In genomic region chr14:61560323-61560722, GRCh38 we compare ENCODE assay signal across 12 cellular contexts.
DNase-seq lines count a peak whose midpoint lies in the region; ATAC-seq and TF ChIP-seq lines count a peak whose summit lies in the region.
"Had no signal": no experiment of that assay in that cellular context is flagged by ENCODE, and none has a peak within 500 bp of the region (broad histone marks: within the 10 kb centered on the region; RNA-seq: fewer than 3 reads in every experiment).

No MANE protein-coding gene starts in this region.

- H3K4me1 Mint-ChIP-seq in brain: peaks cover 45% of the 10 kb centered on the region

- no peaks in the 10 kb centered on the region for H3K9me3 ChIP-seq in thyroid gland
- no peaks in the 10 kb centered on the region for H3K9me3 ChIP-seq in tibial nerve

- peaks cover 10% of the 10 kb centered on the region for H3K27me3 Mint-ChIP-seq in brain

- TF ChIP-seq CTCF in brain (conservative IDR thresholded peaks at IDR 0.05): no peak
- TF ChIP-seq CTCF in thyroid gland (IDR thresholded peaks at IDR 0.05): no peak
- TF ChIP-seq CTCF in tibial nerve (IDR thresholded peaks at IDR 0.05): no peak

- ATAC-seq in left lobe of liver: peak; percentile 33
- ATAC-seq: left colon had no signal

- no peaks in the 10 kb centered on the region for H3K36me3 ChIP-seq in thyroid gland
- H3K36me3 ChIP-seq in tibial nerve: no peaks in the 10 kb centered on the region

- H3K9me3 Mint-ChIP-seq in brain: peaks cover 0 to 7% (median 0%) of the 10 kb centered on the region in 5 experiments
- H3K9me3 Mint-ChIP-seq: endodermal cell had no signal

- peak overlapping the region in 3 of 5 experiments; percentile 56 to 87 (median 65) for H3K27ac Mint-ChIP-seq in brain
- H3K27ac Mint-ChIP-seq: endodermal cell had no signal

- 54 to 61% methylated on average over 5 of the region's 5 CpGs for WGBS in thyroid gland, 2 donors
- WGBS in tibial nerve, 2 donors: 57 to 62% methylated on average over 5 of the region's 5 CpGs

- no peak overlapping the region for H3K4me3 Mint-ChIP-seq in brain
- H3K4me3 Mint-ChIP-seq: endodermal cell had no signal

- no peaks in the 10 kb centered on the region for H3K36me3 Mint-ChIP-seq in brain

- H3K27ac ChIP-seq in thyroid gland: peak overlapping the region; percentile 4 to 98 (median 91)
- no peak overlapping the region for H3K27ac ChIP-seq in tibial nerve

- intact Hi-C loops in thyroid gland (cut with DNase I): no loop called here

- H3K27me3 ChIP-seq in thyroid gland (no peaks in the 10 kb centered on the region), tibial nerve (no peaks in the 10 kb centered on the region)

- peak; percentile 79 for DNase-seq in NCI-H2107 treated with DMSO at 0.1 percent for 48 hours (lab: John Stamatoyannopoulos, UW; ENCODE audit: unreplicated experiment)
- no peak for DNase-seq in NCI-H2107 (lab: John Stamatoyannopoulos, UW)
- DNase-seq in left lobe of liver (ENCODE audit: low spot score): no peak
- no peak for DNase-seq in thyroid gland
- DNase-seq in NCI-H774 (lab: John Stamatoyannopoulos, UW): no peak
- DNase-seq in tibial nerve (ENCODE audit: low spot score in 2 of 2): no peak
- no peak for DNase-seq in stimulated activated CD4-positive, alpha-beta T cell treated with anti-CD3 and anti-CD28 coated beads, Interleukin-12 subunit alpha, Interleukin-12 subunit beta, amount 100 ng/mL, for 4 hours
- DNase-seq: activated gamma-delta T cell, endodermal cell, left colon, substantia nigra had no signal

- H3K4me1 ChIP-seq in thyroid gland: peaks cover 51 to 69% of the 10 kb centered on the region in 2 donors
- peaks cover 0 to 20% (median 7%) of the 10 kb centered on the region in 4 donors for H3K4me1 ChIP-seq in tibial nerve

- no peak for TF ChIP-seq EP300 in tibial nerve (IDR thresholded peaks at IDR 0.05)

- H3K4me3 ChIP-seq in thyroid gland (replicated peaks in 1 of 3) (no peak overlapping the region), tibial nerve (no peak overlapping the region)

- TF ChIP-seq POLR2A in thyroid gland (IDR thresholded peaks at IDR 0.05): no peak
- TF ChIP-seq POLR2A in tibial nerve (IDR thresholded peaks at IDR 0.05): no peak

Comparison
In these comparisons a context has a peak if more than half of its experiments do, and no peak if none do; other contexts are left out.
1. H3K27ac ChIP-seq: peak in thyroid gland (3 of 3); none in tibial nerve (0 of 4).